ENCODE assay signal across 8 cellular contexts in the genomic region with DNA sequence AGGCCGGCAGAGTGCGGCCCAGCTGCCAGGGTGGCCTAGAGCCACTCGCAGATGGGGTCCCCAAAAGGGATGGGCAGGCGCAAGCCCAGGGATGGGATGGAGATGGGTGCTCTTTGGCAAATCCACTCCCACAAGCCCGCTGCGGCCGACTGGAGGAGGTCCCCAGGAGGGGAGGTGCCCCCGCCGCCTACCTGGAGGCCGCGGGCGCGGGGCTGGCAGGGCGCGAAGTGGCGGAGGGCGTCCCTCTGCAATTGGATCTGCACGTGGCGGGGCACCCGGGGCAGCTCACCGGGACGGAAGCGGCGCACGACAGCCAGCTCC. TPM values are rescaled to one million over a fixed set of nuclear protein-coding genes. Genes with fewer than 3 reads are reported as not detected.
DNase-seq lines count a peak whose midpoint lies in the region; ATAC-seq and TF ChIP-seq lines count a peak whose summit lies in the region.

No MANE protein-coding gene starts in this region.

- peaks cover 4% of the 10 kb centered on the region for H3K36me3 Mint-ChIP-seq in glutamatergic neuron (ENCODE audit: unreplicated experiment)

- DNase-seq in NCI-H2171 (lab: John Stamatoyannopoulos, UW) (peak; percentile 83), NCI-H2171 treated with DMSO at 0.1 percent for 48 hours (lab: John Stamatoyannopoulos, UW) (no peak), WERI-Rb-1 (no peak), glutamatergic neuron (no peak), retina (no peak)

- ATAC-seq in HG02884 (IDR thresholded peaks at IDR 0.05; ENCODE audit: unreplicated experiment) (peak; percentile 8), GM21528 (IDR thresholded peaks at IDR 0.05; ENCODE audit: low FRiP score, unreplicated experiment) (no peak)

- H3K27ac ChIP-seq in WERI-Rb-1 (peak overlapping the region; percentile 94), skin epidermis (peak overlapping the region; percentile 83 to 99 (median 94))

- peaks cover 4% of the 10 kb centered on the region for H3K4me1 Mint-ChIP-seq in glutamatergic neuron (ENCODE audit: low read depth, unreplicated experiment)

- H3K27me3 Mint-ChIP-seq in glutamatergic neuron (ENCODE audit: unreplicated experiment): peaks cover 19% of the 10 kb centered on the region

- peaks cover 20% of the 10 kb centered on the region for H3K9me3 Mint-ChIP-seq in glutamatergic neuron (ENCODE audit: unreplicated experiment)

- H3K4me3 Mint-ChIP-seq in glutamatergic neuron (ENCODE audit: unreplicated experiment): peak overlapping the region; percentile 81

- TF ChIP-seq CTCF in WERI-Rb-1 (IDR thresholded peaks at IDR 0.05; ENCODE audit: low read depth, low read length) (no peak), glutamatergic neuron (IDR thresholded peaks at IDR 0.05; ENCODE audit: partially characterized antibody, unreplicated experiment) (no peak)

- H3K36me3 ChIP-seq in WERI-Rb-1: peaks cover 19% of the 10 kb centered on the region

- no peaks in the 10 kb centered on the region for H3K27me3 ChIP-seq in WERI-Rb-1 (ENCODE audit: insufficient read depth, low read depth, severe bottlenecking)

- H3K9me3 ChIP-seq in WERI-Rb-1 (ENCODE audit: severe bottlenecking): no peaks in the 10 kb centered on the region

- H3K27ac Mint-ChIP-seq in glutamatergic neuron (ENCODE audit: unreplicated experiment): peak overlapping the region; percentile 87

- peak overlapping the region; percentile 79 for H3K4me3 ChIP-seq in WERI-Rb-1 (ENCODE audit: low read depth, low read length)
- peak overlapping the region; percentile 59 to 85 (median 77) for H3K4me3 ChIP-seq in skin epidermis

RNA-seq across cellular contexts. Expression of a gene that starts 0.7 kb away (rescaled TPM):
- 10.8 TPM for total RNA-seq in glutamatergic neuron (ENCODE audit: unreplicated experiment)

RNA-seq across cellular contexts. Expression of a gene that starts 4.7 kb away (rescaled TPM):
- total RNA-seq in glutamatergic neuron (ENCODE audit: unreplicated experiment): 32.6 TPM

RNA-seq across cellular contexts. Expression of a gene that starts 16.0 kb away (rescaled TPM):
- total RNA-seq in glutamatergic neuron (ENCODE audit: unreplicated experiment): 12.2 TPM

RNA-seq across cellular contexts. Expression of a gene that starts 19.3 kb away (rescaled TPM):
- total RNA-seq in glutamatergic neuron (ENCODE audit: unreplicated experiment): 355 TPM

RNA-seq across cellular contexts. Expression of a gene that starts 50.8 kb away (rescaled TPM):
- 70.6 TPM for total RNA-seq in glutamatergic neuron (ENCODE audit: unreplicated experiment)
